ENCODE assay signal across 12 cellular contexts in genomic region chrX:48101443-48101842, GRCh38. TPM values are rescaled to one million over a fixed set of nuclear protein-coding genes. Genes with fewer than 3 reads are reported as not detected.
"Had no signal": no experiment of that assay in that cellular context is flagged by ENCODE, and none has a peak within 500 bp of the region (broad histone marks: within the 10 kb centered on the region; RNA-seq: fewer than 3 reads in every experiment).

No MANE protein-coding gene starts in this region.

- H3K36me3 ChIP-seq: HAP-1 had no signal

- H3K4me3 ChIP-seq: GM23248, HAP-1, K562 had no signal

- H3K9ac ChIP-seq: GM23248 had no signal

- H3K9me3 ChIP-seq: HAP-1 had no signal

- H3K4me3 Mint-ChIP-seq: HFFc6 had no signal

- H3K4me1 ChIP-seq: HAP-1 had no signal

- H3K27ac Mint-ChIP-seq: HFFc6 had no signal

- H3K9me3 Mint-ChIP-seq: HFFc6 had no signal

- DNase-seq: GM23248, GOT3, H7, HFFc6, IMR-90, KG1 had no signal

- FAIRE-seq: K562 had no signal

- H3K27ac ChIP-seq: GM23248, HL-60 had no signal

- ATAC-seq: HCT116, K562 had no signal

RNA-seq across cellular contexts. Expression of gene SPACA5B, which starts 29.0 kb away (rescaled TPM):
- total RNA-seq: GM23248, H4, H7, HFFc6, HT1080, IMR-90, K562 had no signal
- polyA plus RNA-seq: GM23248, IMR-90, K562 had no signal

RNA-seq across cellular contexts. Expression of gene ZNF630, which starts 30.0 kb away (rescaled TPM):
- total RNA-seq: HT1080 had no signal
